ENCODE assay signal across 12 cellular contexts in the genomic region with DNA sequence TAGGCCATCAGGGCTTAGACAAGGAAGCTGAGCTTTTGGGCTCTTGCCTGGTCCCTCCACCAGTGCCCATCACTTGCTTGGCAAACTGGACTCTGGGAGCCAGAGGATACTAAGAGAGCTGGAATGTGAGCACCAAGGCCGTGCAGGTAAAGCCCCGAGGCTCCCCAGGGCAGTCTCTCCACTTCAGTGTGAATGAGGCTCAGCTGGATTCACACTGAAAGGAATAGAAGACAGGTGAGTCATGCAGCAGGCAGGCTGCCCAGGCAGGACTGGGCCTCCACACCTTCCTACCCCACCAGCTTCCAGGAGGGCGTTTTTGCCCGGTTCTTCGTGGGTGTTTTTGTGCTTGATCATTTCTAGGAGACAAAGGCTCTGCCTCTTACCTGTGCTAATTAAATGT. TPM values are rescaled to one million over a fixed set of nuclear protein-coding genes. Genes with fewer than 3 reads are reported as not detected.
DNase-seq lines count a peak whose midpoint lies in the region; ATAC-seq and TF ChIP-seq lines count a peak whose summit lies in the region.
"Had no signal": no experiment of that assay in that cellular context is flagged by ENCODE, and none has a peak within 500 bp of the region (broad histone marks: within the 10 kb centered on the region; RNA-seq: fewer than 3 reads in every experiment).

No MANE protein-coding gene starts in this region.

- H3K27me3 ChIP-seq in breast epithelium (no peaks in the 10 kb centered on the region), ascending aorta (no peaks in the 10 kb centered on the region)

- H3K36me3 ChIP-seq in breast epithelium (no peaks in the 10 kb centered on the region), mucosa of descending colon (ENCODE audit: low read depth) (no peaks in the 10 kb centered on the region), ascending aorta (no peaks in the 10 kb centered on the region)

- intact Hi-C loops in breast epithelium (cut with DNase I; ENCODE audit: low total_unique reads): no loop called here
- intact Hi-C loops in mucosa of descending colon (cut with DNase I, micrococcal nuclease): no loop called here
- intact Hi-C loops in ascending aorta (cut with DNase I): no loop called here

- no peak overlapping the region for H3K4me3 ChIP-seq in breast epithelium
- H3K4me3 ChIP-seq in mucosa of descending colon: no peak overlapping the region
- H3K4me3 ChIP-seq in ascending aorta: no peak overlapping the region

- ATAC-seq in mucosa of descending colon (peak; percentile 89), HG02588 (IDR thresholded peaks at IDR 0.05; ENCODE audit: unreplicated experiment) (no peak)

- no peak for TF ChIP-seq CTCF in breast epithelium (IDR thresholded peaks at IDR 0.05)
- TF ChIP-seq CTCF in mucosa of descending colon (IDR thresholded peaks at IDR 0.05): no peak
- no peak for TF ChIP-seq CTCF in ascending aorta (IDR thresholded peaks at IDR 0.05)

- peak; percentile 3 for DNase-seq in EH (ENCODE audit: low read depth)
- peak; percentile 78 for DNase-seq in NCI-H2029 (lab: John Stamatoyannopoulos, UW)
- peak; percentile 79 to 93 for DNase-seq in breast epithelium (ENCODE audit: low spot score in 2 of 2)
- DNase-seq in mucosa of descending colon: peak; percentile 62 to 73 (median 67)
- no peak for DNase-seq in ascending aorta (ENCODE audit: low spot score in 2 of 2)
- DNase-seq in effector CD8-positive, alpha-beta T cell (lab: John Stamatoyannopoulos, UW): no peak
- DNase-seq in ecto neural progenitor cell (ENCODE audit: low spot score): no peak
- DNase-seq: activated CD4-positive, alpha-beta T cell treated with anti-CD3 and anti-CD28 coated beads, Interleukin-2, amount 50 U/mL, for 4 hours; aorta; NCI-H524 treated with DMSO at 0.1 percent for 48 hours had no signal

- H3K4me1 ChIP-seq in breast epithelium (no peaks in the 10 kb centered on the region), mucosa of descending colon (ENCODE audit: low read depth) (peaks cover 11% of the 10 kb centered on the region), ascending aorta (no peaks in the 10 kb centered on the region)
- H3K4me1 ChIP-seq: parathyroid adenoma had no signal

- H3K27ac ChIP-seq in breast epithelium: peak overlapping the region; percentile 67 to 85
- no peak overlapping the region for H3K27ac ChIP-seq in ascending aorta
- H3K27ac ChIP-seq: parathyroid adenoma had no signal

- H3K9me3 ChIP-seq in breast epithelium (no peaks in the 10 kb centered on the region), mucosa of descending colon (no peaks in the 10 kb centered on the region), ascending aorta (no peaks in the 10 kb centered on the region)

- no peak for TF ChIP-seq POLR2A in breast epithelium (IDR thresholded peaks at IDR 0.05)

RNA-seq across cellular contexts. Expression of a gene that starts 7.3 kb away (rescaled TPM):
- total RNA-seq in breast epithelium: 10 to 100 TPM in 1 of 3 donors, 1 to 10 TPM in 1, under 1 TPM in 1; 0.48 to 15.4 (median 2.0) TPM
- 10 to 100 TPM in 1 of 3 donors, 1 to 10 TPM in 2; 1.5 to 17.8 (median 2.3) TPM for total RNA-seq in mucosa of descending colon
- total RNA-seq in ascending aorta: not detected
- total RNA-seq: aorta had no signal

Comparison
In these comparisons a context has a peak if more than half of its experiments do, and no peak if none do; other contexts are left out.
1. DNase-seq: peak in EH (single experiment), NCI-H2029 (single experiment), breast epithelium (2 of 2) and mucosa of descending colon (3 of 3); none in ascending aorta (0 of 2), effector CD8-positive, alpha-beta T cell (single experiment) and ecto neural progenitor cell (single experiment).
2. H3K27ac ChIP-seq: peak in breast epithelium (2 of 2); none in ascending aorta (0 of 2).